In genomic region chr15:99733268-99734039, GRCh38 we compare ENCODE assay signal across 8 cellular contexts. TPM values are rescaled to one million over a fixed set of nuclear protein-coding genes. Genes with fewer than 3 reads are reported as not detected.
DNase-seq lines count a peak whose midpoint lies in the region; ATAC-seq and TF ChIP-seq lines count a peak whose summit lies in the region.

Gene LYSMD4 (minus strand): TSS chr15:99733437. CDS start chr15:99731999, 1,438 bp downstream.

- no peaks in the 10 kb centered on the region for H3K79me2 ChIP-seq in OCI-LY7 (ENCODE audit: insufficient read depth, low read depth, low read length)

- CTCF ChIA-PET in OCI-LY7 (lab: Charles Lee; ENCODE audit: unreplicated experiment), result interaction anchor here (0.6 to 1.1 kb wide), 4 partner anchors 17 to 228 kb away, joined by 3 to 11 read pairs (median 4); no protein-coding TSS in a partner anchor

- H3K36me3 ChIP-seq in OCI-LY7 (ENCODE audit: insufficient read depth, low read length) (no peaks in the 10 kb centered on the region), mucosa of descending colon (ENCODE audit: low read depth) (no peaks in the 10 kb centered on the region)

- no peaks in the 10 kb centered on the region for H3K9me2 ChIP-seq in OCI-LY7 (ENCODE audit: insufficient read depth, low read length)

- H3K4me2 ChIP-seq in OCI-LY7 (ENCODE audit: low read length), result peak within 1 kb of the TSS; percentile 73

- H3K4me1 ChIP-seq in OCI-LY7 (ENCODE audit: insufficient read depth, low read length, poor library complexity, severe bottlenecking), result peaks cover 3% of the 10 kb centered on the region
- peaks cover 9% of the 10 kb centered on the region for H3K4me1 ChIP-seq in mucosa of descending colon (ENCODE audit: low read depth)

- no peaks in the 10 kb centered on the region for H3K9me3 ChIP-seq in OCI-LY7 (ENCODE audit: low read length)
- H3K9me3 ChIP-seq in mucosa of descending colon, result no peaks in the 10 kb centered on the region

- H3K4me1 Mint-ChIP-seq in IgD-negative memory B cell, result peaks cover 0 to 16% (median 8%) of the 10 kb centered on the region in 3 donors

- DNase-seq in DMS153 treated with DMSO at 0.1 percent for 48 hours (lab: John Stamatoyannopoulos, UW; ENCODE audit: unreplicated experiment) (peak; percentile 49), OCI-LY7 (ENCODE audit: low spot score) (peak; percentile 97), activated T-cell treated with anti-CD3 and anti-CD28 coated beads for 1 hour (ENCODE audit: low read depth) (peak; percentile 99), epithelial cell of esophagus (ENCODE audit: low read depth) (peak; percentile 97), mucosa of descending colon (peak; percentile 99 to 100 (median 100))
- peak; percentile 99 for DNase-seq in stimulated activated CD8-positive, alpha-beta memory T cell treated with anti-CD3 and anti-CD28 coated beads, Interleukin-2, amount 100 ng/mL, for 48 hours (ENCODE audit: low read depth in 2 of 2)

- H3K27me3 Mint-ChIP-seq in IgD-negative memory B cell, result no peaks in the 10 kb centered on the region

- no peaks in the 10 kb centered on the region for H4K20me1 ChIP-seq in OCI-LY7 (ENCODE audit: insufficient read depth, low read length)

- POLR2A ChIA-PET in OCI-LY7 (lab: Charles Lee), result interaction anchor here (0.5 to 1.5 kb wide), 23 partner anchors 10 to 866 kb away, joined by 3 to 15 read pairs (median 4); partner anchors contain the start of gene LRRC28

- H3K27ac ChIP-seq in OCI-LY7 (ENCODE audit: low read depth, low read length, poor library complexity, severe bottlenecking), result no peak within 1 kb of the TSS

- H3K36me3 Mint-ChIP-seq in IgD-negative memory B cell, result no peaks in the 10 kb centered on the region

- H3K4me3 ChIP-seq in OCI-LY7 (ENCODE audit: low read depth, low read length, poor library complexity, severe bottlenecking) (peak within 1 kb of the TSS; percentile 75), epithelial cell of esophagus (ENCODE audit: low read length) (peak within 1 kb of the TSS; percentile 75), mucosa of descending colon (peak within 1 kb of the TSS; percentile 74)

- BruUV-seq in OCI-LY7 (replicated peaks; lab: Mats Ljungman, UMichigan), result no TSS peak

- peak within 1 kb of the TSS; percentile 95 for H2AFZ ChIP-seq in OCI-LY7 (ENCODE audit: low read length)

- H3K4me3 Mint-ChIP-seq in IgD-negative memory B cell, result peak within 1 kb of the TSS; percentile 85 to 97 (median 91)

- ATAC-seq in GM21619 (IDR thresholded peaks at IDR 0.05; ENCODE audit: unreplicated experiment) (peak; percentile 99), mucosa of descending colon (peak; percentile 99)

- peak within 1 kb of the TSS; percentile 84 to 90 (median 85) for H3K27ac Mint-ChIP-seq in IgD-negative memory B cell

- peaks cover 0 to 3% (median 0%) of the 10 kb centered on the region in 3 donors for H3K9me3 Mint-ChIP-seq in IgD-negative memory B cell

- no peak for TF ChIP-seq CTCF in OCI-LY7 (conservative IDR thresholded peaks at IDR 0.05; ENCODE audit: low read length)
- no peak for TF ChIP-seq CTCF in epithelial cell of esophagus (IDR thresholded peaks at IDR 0.05; ENCODE audit: insufficient read depth, low read depth, low read length, missing control alignments)
- no peak for TF ChIP-seq CTCF in mucosa of descending colon (IDR thresholded peaks at IDR 0.05)

- intact Hi-C loops in OCI-LY7 (cut with micrococcal nuclease; ENCODE audit: unreplicated experiment), result loop anchor here (1.0 kb wide), 1 partner anchor 482 kb away; the partner anchor contains the start of gene LRRC28
- intact Hi-C loops in mucosa of descending colon (cut with DNase I, micrococcal nuclease), result no loop called here

RNA-seq across cellular contexts. Expression of gene LYSMD4, which starts in this region (rescaled TPM):
- 3.1 TPM for polyA plus RNA-seq in IgD-negative memory B cell
- 6.5 and 7.0 TPM in 2 replicates for total RNA-seq in OCI-LY7 (2014; rRNA removed; shearing (Covaris generic))
- total RNA-seq in OCI-LY7 (2022) (7.7 and 9.4 TPM in 2 replicates), mucosa of descending colon (10 to 100 TPM in 2 of 3 donors, 1 to 10 TPM in 1; 6.4 to 15.6 (median 13.4) TPM)

Comparison
In these comparisons a context has a peak if more than half of its experiments do, and no peak if none do; other contexts are left out.
1. DNase-seq: peak in every context shown above with its lines; median percentile 100 in mucosa of descending colon; 99 in activated T-cell treated with anti-CD3 and anti-CD28 coated beads for 1 hour; 99 in stimulated activated CD8-positive, alpha-beta memory T cell treated with anti-CD3 and anti-CD28 coated beads, Interleukin-2, amount 100 ng/mL, for 48 hours; 97 in OCI-LY7; 97 in epithelial cell of esophagus; 49 in DMS153 treated with DMSO at 0.1 percent for 48 hours.